1 cellular context compared by ENCODE assay signal in the genomic region with DNA sequence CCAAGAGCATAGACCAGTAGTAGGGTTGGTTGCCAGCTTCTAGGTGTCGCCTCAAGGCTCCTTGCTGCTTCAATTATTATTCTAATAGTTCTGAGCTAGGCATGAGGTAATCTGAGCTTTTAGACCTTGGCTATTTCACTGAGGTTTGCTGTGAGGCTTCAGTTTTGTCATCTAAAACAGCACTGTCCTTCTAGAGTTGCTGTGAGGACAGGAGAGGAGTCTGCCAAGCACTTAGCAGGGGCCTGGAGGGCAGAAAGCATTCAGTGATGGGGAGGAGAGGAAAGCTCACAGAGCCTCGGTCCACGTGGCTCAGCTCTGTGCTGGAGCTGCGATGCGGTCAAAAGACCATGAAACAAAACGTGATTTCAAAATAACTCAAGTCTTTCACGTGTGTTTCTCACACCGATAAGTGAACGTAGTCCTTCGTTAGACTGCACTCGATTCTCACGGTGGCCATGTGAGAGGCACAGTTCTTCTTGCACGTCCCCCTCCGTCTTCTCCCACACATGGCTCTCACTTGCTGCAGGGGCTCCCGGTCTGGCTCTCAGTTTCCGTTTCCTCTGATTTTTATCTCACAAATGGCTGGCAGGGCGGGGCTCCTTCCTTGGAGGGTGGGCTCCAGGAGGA.
TF ChIP-seq lines count a peak whose summit lies in the region.

No MANE protein-coding gene starts in this region.

TF ChIP-seq in GM12878, 131 proteins besides CTCF, POLR2A, EP300 and RAD21 (continued from another document):
- TF ChIP-seq, protein P1, sequence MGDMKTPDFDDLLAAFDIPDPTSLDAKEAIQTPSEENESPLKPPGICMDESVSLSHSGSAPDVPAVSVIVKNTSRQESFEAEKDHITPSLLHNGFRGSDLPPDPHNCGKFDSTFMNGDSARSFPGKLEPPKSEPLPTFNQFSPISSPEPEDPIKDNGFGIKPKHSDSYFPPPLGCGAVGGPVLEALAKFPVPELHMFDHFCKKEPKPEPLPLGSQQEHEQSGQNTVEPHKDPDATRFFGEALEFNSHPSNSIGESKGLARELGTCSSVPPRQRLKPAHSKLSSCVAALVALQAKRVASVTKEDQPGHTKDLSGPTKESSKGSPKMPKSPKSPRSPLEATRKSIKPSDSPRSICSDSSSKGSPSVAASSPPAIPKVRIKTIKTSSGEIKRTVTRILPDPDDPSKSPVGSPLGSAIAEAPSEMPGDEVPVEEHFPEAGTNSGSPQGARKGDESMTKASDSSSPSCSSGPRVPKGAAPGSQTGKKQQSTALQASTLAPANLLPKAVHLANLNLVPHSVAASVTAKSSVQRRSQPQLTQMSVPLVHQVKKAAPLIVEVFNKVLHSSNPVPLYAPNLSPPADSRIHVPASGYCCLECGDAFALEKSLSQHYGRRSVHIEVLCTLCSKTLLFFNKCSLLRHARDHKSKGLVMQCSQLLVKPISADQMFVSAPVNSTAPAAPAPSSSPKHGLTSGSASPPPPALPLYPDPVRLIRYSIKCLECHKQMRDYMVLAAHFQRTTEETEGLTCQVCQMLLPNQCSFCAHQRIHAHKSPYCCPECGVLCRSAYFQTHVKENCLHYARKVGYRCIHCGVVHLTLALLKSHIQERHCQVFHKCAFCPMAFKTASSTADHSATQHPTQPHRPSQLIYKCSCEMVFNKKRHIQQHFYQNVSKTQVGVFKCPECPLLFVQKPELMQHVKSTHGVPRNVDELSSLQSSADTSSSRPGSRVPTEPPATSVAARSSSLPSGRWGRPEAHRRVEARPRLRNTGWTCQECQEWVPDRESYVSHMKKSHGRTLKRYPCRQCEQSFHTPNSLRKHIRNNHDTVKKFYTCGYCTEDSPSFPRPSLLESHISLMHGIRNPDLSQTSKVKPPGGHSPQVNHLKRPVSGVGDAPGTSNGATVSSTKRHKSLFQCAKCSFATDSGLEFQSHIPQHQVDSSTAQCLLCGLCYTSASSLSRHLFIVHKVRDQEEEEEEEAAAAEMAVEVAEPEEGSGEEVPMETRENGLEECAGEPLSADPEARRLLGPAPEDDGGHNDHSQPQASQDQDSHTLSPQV (IDR thresholded peaks at IDR 0.05) = peak; percentile 28; the same call in 1 of the 2 replicates
- peak; percentile 64; the same call in 1 of the 2 replicates for TF ChIP-seq JUNB (IDR thresholded peaks at IDR 0.05)
- TF ChIP-seq, protein P2, sequence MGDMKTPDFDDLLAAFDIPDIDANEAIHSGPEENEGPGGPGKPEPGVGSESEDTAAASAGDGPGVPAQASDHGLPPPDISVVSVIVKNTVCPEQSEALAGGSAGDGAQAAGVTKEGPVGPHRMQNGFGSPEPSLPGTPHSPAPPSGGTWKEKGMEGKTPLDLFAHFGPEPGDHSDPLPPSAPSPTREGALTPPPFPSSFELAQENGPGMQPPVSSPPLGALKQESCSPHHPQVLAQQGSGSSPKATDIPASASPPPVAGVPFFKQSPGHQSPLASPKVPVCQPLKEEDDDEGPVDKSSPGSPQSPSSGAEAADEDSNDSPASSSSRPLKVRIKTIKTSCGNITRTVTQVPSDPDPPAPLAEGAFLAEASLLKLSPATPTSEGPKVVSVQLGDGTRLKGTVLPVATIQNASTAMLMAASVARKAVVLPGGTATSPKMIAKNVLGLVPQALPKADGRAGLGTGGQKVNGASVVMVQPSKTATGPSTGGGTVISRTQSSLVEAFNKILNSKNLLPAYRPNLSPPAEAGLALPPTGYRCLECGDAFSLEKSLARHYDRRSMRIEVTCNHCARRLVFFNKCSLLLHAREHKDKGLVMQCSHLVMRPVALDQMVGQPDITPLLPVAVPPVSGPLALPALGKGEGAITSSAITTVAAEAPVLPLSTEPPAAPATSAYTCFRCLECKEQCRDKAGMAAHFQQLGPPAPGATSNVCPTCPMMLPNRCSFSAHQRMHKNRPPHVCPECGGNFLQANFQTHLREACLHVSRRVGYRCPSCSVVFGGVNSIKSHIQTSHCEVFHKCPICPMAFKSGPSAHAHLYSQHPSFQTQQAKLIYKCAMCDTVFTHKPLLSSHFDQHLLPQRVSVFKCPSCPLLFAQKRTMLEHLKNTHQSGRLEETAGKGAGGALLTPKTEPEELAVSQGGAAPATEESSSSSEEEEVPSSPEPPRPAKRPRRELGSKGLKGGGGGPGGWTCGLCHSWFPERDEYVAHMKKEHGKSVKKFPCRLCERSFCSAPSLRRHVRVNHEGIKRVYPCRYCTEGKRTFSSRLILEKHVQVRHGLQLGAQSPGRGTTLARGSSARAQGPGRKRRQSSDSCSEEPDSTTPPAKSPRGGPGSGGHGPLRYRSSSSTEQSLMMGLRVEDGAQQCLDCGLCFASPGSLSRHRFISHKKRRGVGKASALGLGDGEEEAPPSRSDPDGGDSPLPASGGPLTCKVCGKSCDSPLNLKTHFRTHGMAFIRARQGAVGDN (IDR thresholded peaks at IDR 0.05) = peak; percentile 99
